Comparison of ENCODE assay signal across 17 cellular contexts in the genomic region with DNA sequence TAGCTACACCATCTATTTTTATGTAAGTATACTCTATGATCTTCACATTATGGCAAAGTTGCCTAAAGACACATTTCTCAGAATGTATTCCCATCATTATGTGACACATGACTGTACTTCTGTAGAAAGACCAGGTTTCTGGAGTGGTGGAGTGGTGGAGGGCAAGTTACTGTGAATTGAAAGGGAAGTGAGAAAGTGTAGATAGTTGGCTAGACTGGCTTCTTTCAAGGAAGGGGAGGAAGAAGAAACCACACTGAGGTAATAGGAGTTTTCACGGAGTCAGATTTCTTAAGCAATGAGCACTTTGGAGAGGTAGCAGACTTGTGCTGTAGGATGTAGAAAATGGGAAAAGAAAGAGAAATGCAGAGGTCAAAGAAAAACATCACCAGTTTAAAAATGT. TPM values are rescaled to one million over a fixed set of nuclear protein-coding genes. Genes with fewer than 3 reads are reported as not detected.
"Had no signal": no experiment of that assay in that cellular context is flagged by ENCODE, and none has a peak within 500 bp of the region (broad histone marks: within the 10 kb centered on the region; RNA-seq: fewer than 3 reads in every experiment).

No MANE protein-coding gene starts in this region.

- H3K4me1 ChIP-seq: prostate gland, right lobe of liver had no signal

- H3K36me3 ChIP-seq: prostate gland, right lobe of liver, suprapubic skin, WERI-Rb-1 had no signal

- DNase-seq: activated CD4-positive, alpha-beta memory T cell treated with anti-CD3 and anti-CD28 coated beads, Interleukin-2, amount 10 ng/mL, durations not matched to agents 7 days and 5 days; activated CD4-positive, alpha-beta T cell treated with anti-CD3 and anti-CD28 coated beads for 36 hours; activated gamma-delta T cell; activated T-cell treated with anti-CD3 and anti-CD28 coated beads, Interleukin-2, amount 50 U/mL, for 48 hours; body of pancreas; midbrain; right lobe of liver; stimulated activated naive CD4-positive, alpha-beta T cell; T-helper 1 cell; WERI-Rb-1 had no signal

- H3K4me3 ChIP-seq: body of pancreas, hepatocyte, prostate gland, right lobe of liver, suprapubic skin had no signal

- H3K27ac Mint-ChIP-seq: activated CD4-positive, alpha-beta memory T cell treated with anti-CD3 and anti-CD28 coated beads, Interleukin-2, amount 10 ng/mL, durations not matched to agents 7 days and 5 days; activated CD4-positive, alpha-beta T cell treated with anti-CD3 and anti-CD28 coated beads for 36 hours; type B pancreatic cell had no signal

- H2AFZ ChIP-seq: hepatocyte had no signal

- H3K9me3 Mint-ChIP-seq: activated CD4-positive, alpha-beta memory T cell treated with anti-CD3 and anti-CD28 coated beads, Interleukin-2, amount 10 ng/mL, durations not matched to agents 7 days and 5 days; central memory CD8-positive, alpha-beta T cell; type B pancreatic cell had no signal

- H3K27me3 Mint-ChIP-seq: activated CD4-positive, alpha-beta memory T cell treated with anti-CD3 and anti-CD28 coated beads, Interleukin-2, amount 10 ng/mL, durations not matched to agents 7 days and 5 days; activated CD4-positive, alpha-beta T cell treated with anti-CD3 and anti-CD28 coated beads for 36 hours; central memory CD8-positive, alpha-beta T cell; type B pancreatic cell had no signal

- H3K9me3 ChIP-seq: body of pancreas, prostate gland, right lobe of liver, suprapubic skin had no signal

- H3K27ac ChIP-seq: body of pancreas, hepatocyte, prostate gland, right lobe of liver, suprapubic skin, WERI-Rb-1 had no signal

- H3K4me2 ChIP-seq: hepatocyte had no signal

- ATAC-seq: activated CD4-positive, alpha-beta T cell treated with anti-CD3 and anti-CD28 coated beads for 36 hours; body of pancreas had no signal

- H3K27me3 ChIP-seq: body of pancreas, hepatocyte, right lobe of liver, suprapubic skin had no signal

- H3K4me3 Mint-ChIP-seq: activated CD4-positive, alpha-beta memory T cell treated with anti-CD3 and anti-CD28 coated beads, Interleukin-2, amount 10 ng/mL, durations not matched to agents 7 days and 5 days; activated CD4-positive, alpha-beta T cell treated with anti-CD3 and anti-CD28 coated beads for 36 hours; central memory CD8-positive, alpha-beta T cell; type B pancreatic cell had no signal

RNA-seq across cellular contexts. Expression of gene EQTN, which starts 50.9 kb away (rescaled TPM):
- total RNA-seq: activated CD4-positive, alpha-beta memory T cell treated with anti-CD3 and anti-CD28 coated beads, Interleukin-2, amount 10 ng/mL, durations not matched to agents 7 days and 5 days; activated CD4-positive, alpha-beta T cell treated with anti-CD3 and anti-CD28 coated beads for 36 hours; body of pancreas; epithelial cell of proximal tubule; kidney epithelial cell; right lobe of liver had no signal
- polyA plus RNA-seq: hepatocyte had no signal
